9 cellular contexts compared by ENCODE assay signal in the genomic region with DNA sequence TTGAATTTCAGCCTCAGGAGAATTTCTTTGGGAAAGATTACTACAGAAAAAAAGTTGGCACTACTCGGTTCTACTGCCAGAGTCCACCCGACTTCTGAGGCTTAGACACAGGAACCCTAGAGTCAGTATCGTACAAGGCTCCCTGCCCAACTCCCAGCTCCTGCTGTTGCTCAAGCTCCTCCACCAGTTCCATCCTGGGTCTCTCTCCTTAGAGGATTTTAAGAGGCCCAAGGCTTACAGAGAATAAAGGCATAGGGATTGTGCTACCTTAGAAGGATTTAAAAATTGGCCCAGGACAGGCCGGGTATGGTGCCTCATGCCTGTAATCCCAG. TPM values are rescaled to one million over a fixed set of nuclear protein-coding genes. Genes with fewer than 3 reads are reported as not detected.
DNase-seq lines count a peak whose midpoint lies in the region; ATAC-seq, FAIRE-seq and TF ChIP-seq lines count a peak whose summit lies in the region.
"Had no signal": no experiment of that assay in that cellular context is flagged by ENCODE, and none has a peak within 500 bp of the region (broad histone marks: within the 10 kb centered on the region; RNA-seq: fewer than 3 reads in every experiment).

No MANE protein-coding gene starts in this region.

- in situ Hi-C loops in IMR-90 (cut with MboI; ENCODE audit: low sequenced_read_pairs): no loop called here

- H3K9me3 Mint-ChIP-seq in CD8-positive, alpha-beta T cell: no peaks in the 10 kb centered on the region
- H3K9me3 Mint-ChIP-seq in brain: peaks cover 0 to 2% (median 0%) of the 10 kb centered on the region in 5 experiments

- H2BK120ac ChIP-seq in IMR-90 (ENCODE audit: low read depth, low read length): 0 out of 2 replicates have a peak overlapping the region, but pooled peaks have one; percentile 87

- H3K27ac ChIP-seq in CD8-positive, alpha-beta T cell (ENCODE audit: low read depth, low read length): peak overlapping the region; percentile 50
- H3K27ac ChIP-seq in IMR-90 (ENCODE audit: insufficient read depth, low read length): no peak overlapping the region
- no peak overlapping the region for H3K27ac ChIP-seq in osteoblast (ENCODE audit: low read depth, low read length)
- H3K27ac ChIP-seq in kidney (ENCODE audit: low read depth in 2 of 2, low read length in 2 of 2): peak overlapping the region in 1 of 2 donors; percentile 88
- H3K27ac ChIP-seq: cardiac muscle cell had no signal

- H3K27ac Mint-ChIP-seq in CD8-positive, alpha-beta T cell: peak overlapping the region; percentile 96
- H3K27ac Mint-ChIP-seq in brain: peak overlapping the region in 3 of 5 experiments; percentile 85 to 97 (median 93)

- no peak overlapping the region for H3K4me3 ChIP-seq in CD8-positive, alpha-beta T cell (ENCODE audit: low read depth, low read length)
- H3K4me3 ChIP-seq in IMR-90 (ENCODE audit: insufficient read depth, low read depth, low read length) (no peak overlapping the region), osteoblast (ENCODE audit: insufficient read depth, low read length) (no peak overlapping the region), kidney (ENCODE audit: low read length in 2 of 2) (no peak overlapping the region)
- H3K4me3 ChIP-seq: cardiac muscle cell had no signal

- peak overlapping the region; percentile 67; the same call in 1 of the 3 replicates for H2BK15ac ChIP-seq in IMR-90 (ENCODE audit: low read depth, low read length)

- no peak overlapping the region for H3K18ac ChIP-seq in IMR-90 (ENCODE audit: low read depth, low read length)

- no peak overlapping the region for H3K56ac ChIP-seq in IMR-90 (ENCODE audit: extremely low read depth, insufficient read depth, low read length)

- intact Hi-C loops in CD8-positive, alpha-beta T cell (cut with DNase I, micrococcal nuclease): loop anchor here in 1 of 2 experiments (1.0 kb wide), 1 partner anchor 29 kb away; a partner anchor contains a TSS
- intact Hi-C loops in IMR-90 (cut with micrococcal nuclease): no loop called here
- intact Hi-C loops in kidney (cut with DNase I): no loop called here

- POLR2A ChIA-PET in CD8-positive, alpha-beta T cell (lab: Charles Lee): interaction anchor here (1.2 to 5.0 kb wide), 6 partner anchors 9 to 72 kb away, joined by 3 to 32 read pairs (median 8); a partner anchor contains a TSS
- POLR2A ChIA-PET in IMR-90 (lab: Charles Lee; ENCODE audit: unreplicated experiment): interaction anchor here (1.5 kb wide), 1 partner anchor 28 kb away, joined by 5 read pairs; a partner anchor contains a TSS

- no peaks in the 10 kb centered on the region for H3K79me2 ChIP-seq in osteoblast (ENCODE audit: insufficient read depth, low read length)

- CTCF ChIA-PET in CD8-positive, alpha-beta T cell (lab: Charles Lee): interaction anchor here (0.9 to 1.2 kb wide), 4 partner anchors 13 to 354 kb away, joined by 3 to 5 read pairs (median 4); no protein-coding TSS in a partner anchor
- CTCF ChIA-PET in IMR-90 (lab: Yijun Ruan, JAX): interaction anchor here (1.7 kb wide), 1 partner anchor 65 kb away, joined by 3 read pairs; no protein-coding TSS in a partner anchor

- H4K8ac ChIP-seq in IMR-90 (ENCODE audit: low read depth in 2 of 2, low read length in 2 of 2): peak overlapping the region; percentile 46 to 88; a peak in 3 of 4 replicates

- ATAC-seq in CD8-positive, alpha-beta T cell: peak; percentile 41
- ATAC-seq in IMR-90 (ENCODE audit: low read depth) (no peak), GM19035 (IDR thresholded peaks at IDR 0.05; ENCODE audit: unreplicated experiment) (no peak), GM19467 (IDR thresholded peaks at IDR 0.05; ENCODE audit: unreplicated experiment) (no peak)

- TF ChIP-seq CTCF in CD8-positive, alpha-beta T cell (IDR thresholded peaks at IDR 0.05): no peak
- TF ChIP-seq CTCF in IMR-90 (conservative IDR thresholded peaks at IDR 0.05; ENCODE audit: low read depth, low read length) (no peak), brain (conservative IDR thresholded peaks at IDR 0.05) (no peak), osteoblast (IDR thresholded peaks at IDR 0.05; ENCODE audit: extremely low read depth, low read depth, low read length) (no peak), kidney (IDR thresholded peaks at IDR 0.05; ENCODE audit: borderline replicate concordance, extremely low read depth, insufficient read depth) (no peak)

- H3K79me1 ChIP-seq in IMR-90 (ENCODE audit: low read depth in 1 of 2, low read length in 2 of 2): no peaks in the 10 kb centered on the region

- H3K9ac ChIP-seq in IMR-90 (ENCODE audit: low read depth, low read length) (no peak overlapping the region), kidney (ENCODE audit: low read length in 2 of 2) (peak overlapping the region in 1 of 2 donors; percentile 55)

- no peak overlapping the region for H2AK5ac ChIP-seq in IMR-90 (ENCODE audit: low read depth, low read length)

- no peaks in the 10 kb centered on the region for H3K9me3 ChIP-seq in CD8-positive, alpha-beta T cell (ENCODE audit: low read length)
- H3K9me3 ChIP-seq in IMR-90 (ENCODE audit: control insufficient read depth, insufficient read depth, low read length): no peaks in the 10 kb centered on the region
- H3K9me3 ChIP-seq in osteoblast (ENCODE audit: low read depth, low read length): no peaks in the 10 kb centered on the region
- H3K9me3 ChIP-seq in kidney (ENCODE audit: control insufficient read depth in 1 of 2, low read length in 2 of 2): no peaks in the 10 kb centered on the region

- no peak for TF ChIP-seq POLR2A in IMR-90 (IDR thresholded peaks at IDR 0.05; ENCODE audit: low read depth, low read length)

- H3K4me1 ChIP-seq in CD8-positive, alpha-beta T cell (ENCODE audit: insufficient read depth, low read length): peaks cover 16% of the 10 kb centered on the region
- H3K4me1 ChIP-seq in IMR-90 (ENCODE audit: control insufficient read depth, insufficient read depth, low read length) (peaks cover 8% of the 10 kb centered on the region), osteoblast (ENCODE audit: insufficient read depth, low read length) (peaks cover 28% of the 10 kb centered on the region), kidney (ENCODE audit: control insufficient read depth in 1 of 2, insufficient read depth in 1 of 2, low read depth in 1 of 2, low read length in 2 of 2) (peaks cover 3 to 14% of the 10 kb centered on the region in 2 donors)

- H3K4me2 ChIP-seq in IMR-90 (ENCODE audit: low read depth, low read length) (no peak overlapping the region), osteoblast (ENCODE audit: insufficient read depth, low read length) (peak overlapping the region; percentile 82)

- peak overlapping the region; percentile 66 for H2AFZ ChIP-seq in IMR-90 (replicated peaks; ENCODE audit: low read length, poor library complexity)
- H2AFZ ChIP-seq in osteoblast (ENCODE audit: low read length): peak overlapping the region; percentile 96

- H3K4ac ChIP-seq in IMR-90 (ENCODE audit: low read depth, low read length): peak overlapping the region; percentile 85

- TF ChIP-seq RAD21 in IMR-90 (IDR thresholded peaks at IDR 0.05; ENCODE audit: low read length): no peak

- no peak overlapping the region for H2BK20ac ChIP-seq in IMR-90 (ENCODE audit: low read depth, low read length)

- peaks cover 24% of the 10 kb centered on the region for H3K4me1 Mint-ChIP-seq in CD8-positive, alpha-beta T cell (ENCODE audit: low read depth)
- peaks cover 46% of the 10 kb centered on the region for H3K4me1 Mint-ChIP-seq in brain

- no peak overlapping the region for H2BK5ac ChIP-seq in IMR-90 (ENCODE audit: low read depth, low read length, poor library complexity, severe bottlenecking)

- H3K36me3 ChIP-seq in CD8-positive, alpha-beta T cell (ENCODE audit: insufficient read depth, low read length): no peaks in the 10 kb centered on the region
- no peaks in the 10 kb centered on the region for H3K36me3 ChIP-seq in IMR-90 (ENCODE audit: control insufficient read depth, insufficient read depth, low read length)
- no peaks in the 10 kb centered on the region for H3K36me3 ChIP-seq in osteoblast (ENCODE audit: insufficient read depth, low read length)
- no peaks in the 10 kb centered on the region for H3K36me3 ChIP-seq in kidney (ENCODE audit: control insufficient read depth in 1 of 2, insufficient read depth in 2 of 2, low read length in 2 of 2)
- H3K36me3 ChIP-seq: cardiac muscle cell had no signal

- H2AK9ac ChIP-seq in IMR-90 (replicated peaks; ENCODE audit: low read depth, low read length, poor library complexity): no peak overlapping the region

- peak overlapping the region; percentile 89; the same call in 1 of the 2 replicates for H3K14ac ChIP-seq in IMR-90 (replicated peaks; ENCODE audit: low read depth, low read length)

- H3K4me3 Mint-ChIP-seq in CD8-positive, alpha-beta T cell: peak overlapping the region; percentile 89
- H3K4me3 Mint-ChIP-seq in brain: no peak overlapping the region

- H3K23ac ChIP-seq in IMR-90 (ENCODE audit: low read depth, low read length): peak overlapping the region; percentile 73; the same call in 1 of the 2 replicates

- no peak for FAIRE-seq in kidney (lab: Jason Lieb, UNC)

- H4K20me1 ChIP-seq in IMR-90 (ENCODE audit: insufficient read depth, low read length) (no peaks in the 10 kb centered on the region), osteoblast (ENCODE audit: insufficient read depth, low read length) (no peaks in the 10 kb centered on the region)

- peak overlapping the region; percentile 94 for H4K5ac ChIP-seq in IMR-90 (ENCODE audit: low read depth, low read length)

- H4K91ac ChIP-seq in IMR-90 (ENCODE audit: insufficient read depth, low read depth, low read length): peak overlapping the region; percentile 31; the same call in 1 of the 2 replicates

- no CpG with 5 or more reads among the region's 4 CpGs for WGBS in IMR-90 (ENCODE audit: extremely low coverage in 2 of 2, insufficient read length in 1 of 2), 2 experiments

- BruUV-seq in IMR-90 (replicated peaks; lab: Mats Ljungman, UMichigan): no TSS peak

- H3K27me3 ChIP-seq in CD8-positive, alpha-beta T cell (ENCODE audit: insufficient read depth, low read length): no peaks in the 10 kb centered on the region
- no peaks in the 10 kb centered on the region for H3K27me3 ChIP-seq in IMR-90 (ENCODE audit: control insufficient read depth, insufficient read depth, low read length)
- no peaks in the 10 kb centered on the region for H3K27me3 ChIP-seq in osteoblast (ENCODE audit: insufficient read depth, low read length)
- H3K27me3 ChIP-seq: cardiac muscle cell had no signal

- DNase-seq in CD8-positive, alpha-beta T cell: no peak
- no peak for DNase-seq in IMR-90
- DNase-seq in osteoblast (ENCODE audit: insufficient read length, low spot score, missing footprints): no peak
- no peak for DNase-seq in kidney
- no peak for DNase-seq in stimulated activated CD4-positive, alpha-beta T cell treated with anti-CD3 and anti-CD28 coated beads, Interleukin-4, amount 100 ng/mL, for 4 hours

- peaks cover 3% of the 10 kb centered on the region for H3K36me3 Mint-ChIP-seq in CD8-positive, alpha-beta T cell
- H3K36me3 Mint-ChIP-seq in brain: no peaks in the 10 kb centered on the region

- no peaks in the 10 kb centered on the region for H3K27me3 Mint-ChIP-seq in CD8-positive, alpha-beta T cell (ENCODE audit: low read depth)
- no peaks in the 10 kb centered on the region for H3K27me3 Mint-ChIP-seq in brain

- H3K9me1 ChIP-seq in IMR-90 (ENCODE audit: insufficient read depth, low read length): no peaks in the 10 kb centered on the region; the same call in 1 of the 2 replicates

- dilution Hi-C loops in IMR-90 (cut with HindIII; ENCODE audit: low sequenced_read_pairs, unreplicated experiment): no loop called here

RNA-seq across cellular contexts. Expression of a gene that starts 29.0 kb away (rescaled TPM):
- 10 to 100 TPM; 21.7 to 22.5 TPM for total RNA-seq in CD8-positive, alpha-beta T cell
- total RNA-seq in IMR-90 (2012; rRNA removed) (33.6 and 42.7 TPM in 2 replicates), osteoblast (18.1 and 23.6 TPM in 2 replicates), kidney (57.1 TPM)
- polyA plus RNA-seq in IMR-90 (2012; rRNA removed) (35.0 and 38.4 TPM in 2 replicates), brain (ENCODE audit: insufficient read depth, low read depth, low replicate concordance) (50.5 TPM), kidney (ENCODE audit: insufficient read depth, low read depth, low replicate concordance) (17.0 TPM)
- polyA plus RNA-seq in IMR-90 (2012; cell fraction: cytosol; rRNA removed): 14.1 and 16.7 TPM in 2 replicates
- 15.5 and 49.1 TPM in 2 replicates for polyA plus RNA-seq in IMR-90 (2012; cell fraction: nucleus; rRNA removed; ENCODE audit: low replicate concordance)
